22 cellular contexts compared by ENCODE assay signal in genomic region chr4:3745886-3746656, GRCh38. TPM values are rescaled to one million over a fixed set of nuclear protein-coding genes. Genes with fewer than 3 reads are reported as not detected.
A peak's percentile ranks its signal among the peaks of the same experiment; 100 is the strongest.
DNase-seq lines count a peak whose midpoint lies in the region; TF ChIP-seq lines count a peak whose summit lies in the region.
"Had no signal": no experiment of that assay in that cellular context is flagged by ENCODE, and none has a peak within 500 bp of the region (broad histone marks: within the 10 kb centered on the region; RNA-seq: fewer than 3 reads in every experiment).

No MANE protein-coding gene starts in this region.

- H2BK120ac ChIP-seq in H9 (ENCODE audit: low read depth, low read length, poor library complexity, severe bottlenecking): no peak overlapping the region

- H3K23ac ChIP-seq in H9 (ENCODE audit: insufficient read length, low read depth, low read length): no peak overlapping the region

- TF ChIP-seq CTCF in H9 (conservative IDR thresholded peaks at IDR 0.05): no peak
- no peak for TF ChIP-seq CTCF in fibroblast of mammary gland (conservative IDR thresholded peaks at IDR 0.05; ENCODE audit: control insufficient read depth, insufficient read depth, low read depth, low read length)

- no peaks in the 10 kb centered on the region for H3K79me1 ChIP-seq in H9 (ENCODE audit: insufficient read depth, low read depth, low read length, poor library complexity, severe bottlenecking)

- peaks cover 0 to 12% (median 6%) of the 10 kb centered on the region in 3 experiments; a peak in 4 of 7 replicates for H3K36me3 Mint-ChIP-seq in H9 (ENCODE audit: insufficient read depth in 1 of 3, low read depth in 3 of 3)
- H3K36me3 Mint-ChIP-seq in immature natural killer cell: peaks cover 0 to 4% (median 0%) of the 10 kb centered on the region in 3 donors

- no peak overlapping the region for H3K4me3 ChIP-seq in BLaER1
- no peak overlapping the region for H3K4me3 ChIP-seq in fibroblast of mammary gland (ENCODE audit: control insufficient read depth, low read depth, low read length)
- H3K4me3 ChIP-seq: colonic mucosa, gastrocnemius medialis, left ventricle myocardium inferior, pancreas, suprapubic skin had no signal

- no peak overlapping the region for H2AFZ ChIP-seq in H9 (ENCODE audit: low read length)

- DNase-seq in H9 (no peak), RKO (ENCODE audit: low spot score) (peak; percentile 47), fibroblast of mammary gland (ENCODE audit: low read depth) (peak; percentile 9), hypothalamus (lab: John Stamatoyannopoulos, UW) (no peak), immature natural killer cell (no peak), DMS 273 treated with DMSO at 0.1 percent for 48 hours (lab: John Stamatoyannopoulos, UW) (no peak), NAMALWA (ENCODE audit: low spot score) (no peak)
- DNase-seq: activated CD4-positive, alpha-beta T cell treated with anti-CD3 and anti-CD28 coated beads for 48 hours; activated CD8-positive, alpha-beta memory T cell treated with anti-CD3 and anti-CD28 coated beads, Interleukin-2, amount 50 U/mL, for 48 hours; activated naive CD4-positive, alpha-beta T cell; anterior cingulate cortex; colonic mucosa; COR-L47; gastrocnemius medialis; KG1; left ventricle myocardium inferior; NCI-H1105; NCI-H2171; stimulated activated CD4-positive, alpha-beta T cell treated with anti-CD3 and anti-CD28 coated beads, Interleukin-4, amount 100 ng/mL, for 1 hour had no signal

- no peak overlapping the region for H2AK5ac ChIP-seq in H9 (ENCODE audit: insufficient read length, low read length)

- no peaks in the 10 kb centered on the region for H3K36me3 ChIP-seq in BLaER1
- H3K36me3 ChIP-seq: colonic mucosa, gastrocnemius medialis, left ventricle myocardium inferior, pancreas, suprapubic skin had no signal

- H3K18ac ChIP-seq in H9 (ENCODE audit: insufficient read length, low read depth, low read length): no peak overlapping the region

- peaks cover 70% of the 10 kb centered on the region for H3K27me3 Mint-ChIP-seq in H9 (ENCODE audit: low read depth)
- peaks cover 12 to 35% (median 14%) of the 10 kb centered on the region in 3 donors for H3K27me3 Mint-ChIP-seq in immature natural killer cell (ENCODE audit: low read depth in 3 of 3)

- H3K4me1 ChIP-seq in BLaER1 (peaks cover 17% of the 10 kb centered on the region), H9 (ENCODE audit: insufficient read depth, low read length) (no peaks in the 10 kb centered on the region)
- H3K4me1 ChIP-seq: colonic mucosa, gastrocnemius medialis, pancreas had no signal

- H3K4me3 Mint-ChIP-seq in H9: peak overlapping the region in 1 of 2 experiments; percentile 60; a peak in 2 of 5 replicates
- no peak overlapping the region for H3K4me3 Mint-ChIP-seq in immature natural killer cell

- H2BK15ac ChIP-seq in H9 (ENCODE audit: low read depth, low read length): no peak overlapping the region

- H3K14ac ChIP-seq in H9 (ENCODE audit: insufficient read depth, low read length): no peak overlapping the region

- H3K9me3 Mint-ChIP-seq in H9: peaks cover 10 to 15% of the 10 kb centered on the region in 2 experiments
- peaks cover 0 to 1% (median 0%) of the 10 kb centered on the region in 6 donors for H3K9me3 Mint-ChIP-seq in immature natural killer cell

- no peak overlapping the region for H2BK12ac ChIP-seq in H9 (ENCODE audit: insufficient read length, low read depth, low read length)

- H4K5ac ChIP-seq in H9 (ENCODE audit: insufficient read length, low read depth, low read length): no peak overlapping the region

- H3K27ac Mint-ChIP-seq in H9 (no peak overlapping the region; a peak in 1 of 7 replicates), immature natural killer cell (no peak overlapping the region)

- H4K20me1 ChIP-seq in BLaER1 (no peaks in the 10 kb centered on the region; the same call in 1 of the 2 replicates), H9 (ENCODE audit: control insufficient read depth, insufficient read depth, insufficient read length) (no peaks in the 10 kb centered on the region)

- H3K9ac ChIP-seq in BLaER1 (no peak overlapping the region), H9 (ENCODE audit: extremely low read depth, insufficient read length, low read length) (no peak overlapping the region)

- H3K4me2 ChIP-seq in BLaER1 (peak overlapping the region; percentile 43), H9 (ENCODE audit: insufficient read depth, insufficient read length, low read length) (peak overlapping the region; percentile 50)

- no peak overlapping the region for H4K91ac ChIP-seq in H9 (ENCODE audit: insufficient read length, low read depth, low read length)

- H3K79me2 ChIP-seq in H9 (ENCODE audit: insufficient read depth, low read length): no peaks in the 10 kb centered on the region

- no peak overlapping the region for H4K8ac ChIP-seq in H9 (replicated peaks; ENCODE audit: insufficient read length, low read depth, low read length)

- no peak overlapping the region for H3K56ac ChIP-seq in H9 (ENCODE audit: insufficient read length, low read depth, low read length)

- H2BK20ac ChIP-seq in H9 (ENCODE audit: low read depth, low read length, poor library complexity, severe bottlenecking): no peak overlapping the region

- no peak overlapping the region for H3K27ac ChIP-seq in BLaER1
- no peak overlapping the region for H3K27ac ChIP-seq in H9 (ENCODE audit: insufficient read length, low read depth, low read length)
- H3K27ac ChIP-seq: colonic mucosa, gastrocnemius medialis, left ventricle myocardium inferior, pancreas, suprapubic skin had no signal

- no peak overlapping the region for H3K4ac ChIP-seq in H9 (ENCODE audit: low read depth, low read length)

- peaks cover 3% of the 10 kb centered on the region for H3K23me2 ChIP-seq in H9 (ENCODE audit: insufficient read length, low read depth, low read length, poor library complexity, severe bottlenecking)

- peaks cover 6% of the 10 kb centered on the region; the same call in 1 of the 2 replicates for H3K9me3 ChIP-seq in BLaER1
- H3K9me3 ChIP-seq in H9 (ENCODE audit: control insufficient read depth, low read depth, low read length): no peaks in the 10 kb centered on the region
- H3K9me3 ChIP-seq: colonic mucosa, gastrocnemius medialis, pancreas had no signal

- H3K4me1 Mint-ChIP-seq in H9 (peaks cover 26 to 41% of the 10 kb centered on the region in 2 experiments), immature natural killer cell (no peaks in the 10 kb centered on the region)

- no peak overlapping the region for H3T11ph ChIP-seq in H9 (ENCODE audit: low read length)

- no CpG with 5 or more reads among the region's 32 CpGs for WGBS in H9 (ENCODE audit: extremely low coverage, insufficient read length, low lambda C conversion rate)

- H2BK5ac ChIP-seq in H9 (ENCODE audit: insufficient read length, low read length): no peak overlapping the region

- H3K27me3 ChIP-seq in BLaER1 (0 out of 2 replicates have a peak, but pooled peaks cover 5% of the 10 kb centered on the region), H9 (ENCODE audit: insufficient read depth, low read length) (no peaks in the 10 kb centered on the region)

RNA-seq across cellular contexts. Expression of gene ADRA2C, which starts 20.1 kb away (rescaled TPM):
- total RNA-seq in H9 (2021): 7.2 and 8.6 TPM in 2 replicates
- not detected for polyA plus RNA-seq in immature natural killer cell

Comparison
In these comparisons a context has a peak if more than half of its experiments do, and no peak if none do; other contexts are left out.
1. DNase-seq: peak in RKO (single experiment) and fibroblast of mammary gland (single experiment); none in H9 (single experiment), hypothalamus (0 of 51), immature natural killer cell (0 of 3), DMS 273 treated with DMSO at 0.1 percent for 48 hours (single experiment) and NAMALWA (single experiment).